1 cellular context compared by ENCODE assay signal in genomic region chr20:50717974-50718761, GRCh38.
TF ChIP-seq lines count a peak whose summit lies in the region.

No MANE protein-coding gene starts in this region.

TF ChIP-seq in IMR-90, 13 proteins besides CTCF, POLR2A, EP300 and RAD21:
- TF ChIP-seq MAFK (IDR thresholded peaks at IDR 0.05; ENCODE audit: low read depth, low read length) = no peak
- TF ChIP-seq RFX5 (IDR thresholded peaks at IDR 0.05; ENCODE audit: low read depth, low read length) = no peak
- no peak for TF ChIP-seq MAZ (IDR thresholded peaks at IDR 0.05; ENCODE audit: borderline replicate concordance, low read depth, low read length)
- TF ChIP-seq CEBPB (IDR thresholded peaks at IDR 0.05; ENCODE audit: low read depth, low read length) = no peak
- no peak for TF ChIP-seq CHD1 (IDR thresholded peaks at IDR 0.05; ENCODE audit: low read depth, low read length)
- no peak for TF ChIP-seq FOS (IDR thresholded peaks at IDR 0.05; ENCODE audit: low read depth, low read length)
- TF ChIP-seq SMC3 (IDR thresholded peaks at IDR 0.05; ENCODE audit: low read depth, low read length) = no peak
- TF ChIP-seq RCOR1 (IDR thresholded peaks at IDR 0.05; ENCODE audit: insufficient replicate concordance, low read length) = no peak
- TF ChIP-seq BHLHE40 (IDR thresholded peaks at IDR 0.05; ENCODE audit: low read depth, low read length) = no peak
- TF ChIP-seq NFE2L2 (IDR thresholded peaks at IDR 0.05; ENCODE audit: low read depth, low read length) = no peak
- TF ChIP-seq MXI1 (IDR thresholded peaks at IDR 0.05; ENCODE audit: borderline replicate concordance, low read depth, low read length) = no peak
- no peak for TF ChIP-seq ELK1 (IDR thresholded peaks at IDR 0.05; ENCODE audit: borderline replicate concordance, low read depth, low read length)
- no peak for TF ChIP-seq USF2 (IDR thresholded peaks at IDR 0.05; ENCODE audit: low read depth, low read length)
